In genomic region chr22:45554861-45555260, GRCh38 we compare ENCODE assay signal across 17 cellular contexts. TPM values are rescaled to one million over a fixed set of nuclear protein-coding genes. Genes with fewer than 3 reads are reported as not detected.
"Had no signal": no experiment of that assay in that cellular context is flagged by ENCODE, and none has a peak within 500 bp of the region (broad histone marks: within the 10 kb centered on the region; RNA-seq: fewer than 3 reads in every experiment).

No MANE protein-coding gene starts in this region.

- H3K27ac ChIP-seq: left lung had no signal

- H3K4me3 Mint-ChIP-seq: activated naive CD8-positive, alpha-beta T cell; activated T-helper 17 cell treated with anti-CD3 and anti-CD28 coated beads, Interleukin-2, amount 50 U/mL, for 72 hours; naive thymus-derived CD4-positive, alpha-beta T cell; WTC11 had no signal

- H3K36me3 ChIP-seq: adrenal gland, left lung, tibial nerve had no signal

- H3K4me1 Mint-ChIP-seq: activated T-helper 17 cell treated with anti-CD3 and anti-CD28 coated beads, Interleukin-2, amount 50 U/mL, for 72 hours had no signal

- H3K27ac Mint-ChIP-seq: activated naive CD8-positive, alpha-beta T cell; activated T-helper 17 cell treated with anti-CD3 and anti-CD28 coated beads, Interleukin-2, amount 50 U/mL, for 72 hours; WTC11 had no signal

- DNase-seq: activated naive CD4-positive, alpha-beta T cell; activated T-cell treated with anti-CD3 and anti-CD28 coated beads, Interleukin-2, amount 50 U/mL, for 1 hour; adrenal gland; foreskin melanocyte; left lung; naive thymus-derived CD4-positive, alpha-beta T cell; occipital lobe; retina; stimulated activated CD4-positive, alpha-beta T cell treated with anti-CD3 and anti-CD28 coated beads, Interleukin-4, amount 100 ng/mL, for 24 hours; stimulated activated naive CD4-positive, alpha-beta T cell treated with Interleukin-2 at 50 U/mL for 16 hours; substantia nigra; T-helper 9 cell had no signal

- H3K4me3 ChIP-seq: adrenal gland, left lung, tibial nerve had no signal

- H3K27me3 ChIP-seq: adrenal gland, tibial nerve had no signal

- H3K27me3 Mint-ChIP-seq: activated naive CD8-positive, alpha-beta T cell; activated T-helper 17 cell treated with anti-CD3 and anti-CD28 coated beads, Interleukin-2, amount 50 U/mL, for 72 hours had no signal

- H3K9me3 Mint-ChIP-seq: activated T-helper 17 cell treated with anti-CD3 and anti-CD28 coated beads, Interleukin-2, amount 50 U/mL, for 72 hours had no signal

- H3K36me3 Mint-ChIP-seq: activated naive CD8-positive, alpha-beta T cell; naive thymus-derived CD4-positive, alpha-beta T cell had no signal

- ATAC-seq: activated T-helper 17 cell treated with anti-CD3 and anti-CD28 coated beads, Interleukin-2, amount 50 U/mL, for 72 hours; left lung; naive thymus-derived CD4-positive, alpha-beta T cell; WTC11 had no signal

RNA-seq across cellular contexts. Expression of gene FBLN1, which starts 52.2 kb away (rescaled TPM):
- total RNA-seq: T-helper 1 cell treated with Interleukin-12 subunit alpha and Interleukin-12 subunit beta and Interleukin-4 antibody, amounts not matched to agents 30 ng/mL and 1 ng/mL, for 36 hours had no signal
- polyA plus RNA-seq: naive thymus-derived CD4-positive, alpha-beta T cell had no signal
